2 cellular contexts compared by ENCODE assay signal in genomic region chr1:12021616-12022015, GRCh38.
TF ChIP-seq lines count a peak whose summit lies in the region.

No MANE protein-coding gene starts in this region.

TF ChIP-seq in HCT116, 20 proteins besides CTCF, POLR2A, EP300 and RAD21:
- TF ChIP-seq ELF1 (IDR thresholded peaks at IDR 0.05; ENCODE audit: borderline replicate concordance, low read depth) (no peak), POLR2AphosphoS5 (IDR thresholded peaks at IDR 0.05; ENCODE audit: low read depth, low read length) (no peak), CEBPB (IDR thresholded peaks at IDR 0.05; ENCODE audit: low read depth) (no peak), CBX3 (IDR thresholded peaks at IDR 0.05; ENCODE audit: low read depth) (no peak), REST (IDR thresholded peaks at IDR 0.05; ENCODE audit: low read depth) (no peak), EZH2 (IDR thresholded peaks at IDR 0.05) (no peak), EZH2phosphoT487 (IDR thresholded peaks at IDR 0.05; ENCODE audit: borderline replicate concordance) (no peak), MAX (IDR thresholded peaks at IDR 0.05) (no peak)
TF ChIP-seq in HCT116: peak in this region for 0.

TF ChIP-seq in GM23338, 12 proteins besides CTCF, POLR2A, EP300 and RAD21:
- TF ChIP-seq JUNB (IDR thresholded peaks at IDR 0.05; ENCODE audit: unreplicated experiment) (no peak), CREB1 (CRISPR knock-in tag; IDR thresholded peaks at IDR 0.05; ENCODE audit: low read depth) (no peak), ZNF114 (CRISPR knock-in tag; IDR thresholded peaks at IDR 0.05) (no peak), ETS1 (IDR thresholded peaks at IDR 0.05) (no peak), NANOG (IDR thresholded peaks at IDR 0.05; ENCODE audit: borderline replicate concordance) (no peak), POLR2AphosphoS5 (IDR thresholded peaks at IDR 0.05; ENCODE audit: low read depth) (no peak), ZNF462 (CRISPR knock-in tag; IDR thresholded peaks at IDR 0.05) (no peak), REST (IDR thresholded peaks at IDR 0.05; ENCODE audit: unreplicated experiment) (no peak), STAT1 (IDR thresholded peaks at IDR 0.05; ENCODE audit: unreplicated experiment) (no peak), EZH2phosphoT487 (IDR thresholded peaks at IDR 0.05; ENCODE audit: unreplicated experiment) (no peak), ZNF331 (CRISPR knock-in tag; IDR thresholded peaks at IDR 0.05; ENCODE audit: low read depth) (no peak), EZH2 (IDR thresholded peaks at IDR 0.05; ENCODE audit: low read depth, unreplicated experiment) (no peak)
